ENCODE assay signal across 16 cellular contexts in the genomic region with DNA sequence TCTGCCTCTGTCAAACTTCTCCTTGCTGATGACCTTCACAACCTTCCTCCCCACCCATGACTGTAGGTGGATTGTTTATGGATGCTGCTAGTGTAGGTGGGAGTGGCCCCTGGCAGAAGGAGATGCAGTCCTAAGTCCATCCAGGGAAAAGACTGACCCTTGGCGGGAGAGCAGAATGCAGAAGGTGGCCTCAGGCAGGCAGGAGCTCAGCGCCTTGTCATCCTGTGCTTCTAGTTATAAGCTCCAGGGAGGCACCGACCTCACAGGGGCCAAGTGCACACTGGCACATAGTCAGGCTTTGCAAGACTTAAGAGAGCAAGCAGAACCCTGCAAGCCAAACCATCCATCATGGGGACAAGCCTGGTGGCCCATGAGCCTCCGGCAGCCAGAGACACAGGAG.
A peak's percentile ranks its signal among the peaks of the same experiment; 100 is the strongest.
DNase-seq lines count a peak whose midpoint lies in the region; ATAC-seq and TF ChIP-seq lines count a peak whose summit lies in the region.
"Had no signal": no experiment of that assay in that cellular context is flagged by ENCODE, and none has a peak within 500 bp of the region (broad histone marks: within the 10 kb centered on the region; RNA-seq: fewer than 3 reads in every experiment).

No MANE protein-coding gene starts in this region.

- peaks cover 0 to 9% (median 4%) of the 10 kb centered on the region in 3 donors for H3K27me3 Mint-ChIP-seq in CD14-positive monocyte (ENCODE audit: low read depth in 3 of 3)

- DNase-seq in CD14-positive monocyte (ENCODE audit: low spot score) (peak; percentile 20), WERI-Rb-1 (peak; percentile 15), mesenteric fat pad (ENCODE audit: low spot score) (peak; percentile 65), spleen (peak; percentile 41)
- no peak for DNase-seq in stimulated activated CD4-positive, alpha-beta T cell treated with anti-CD3 and anti-CD28 coated beads, Interleukin-2, amount 100 ng/mL, for 48 hours
- no peak for DNase-seq in central memory CD4-positive, alpha-beta T cell
- DNase-seq: ACHN; BE2C; C1 segment of cervical spinal cord; Caco-2; CD4-positive, alpha-beta T cell; HCEC 1CT had no signal

- no peaks in the 10 kb centered on the region for H3K9me3 ChIP-seq in WERI-Rb-1 (ENCODE audit: severe bottlenecking)
- H3K9me3 ChIP-seq in spleen, result no peaks in the 10 kb centered on the region
- H3K9me3 ChIP-seq: BE2C, Caco-2 had no signal

- intact Hi-C loops in CD14-positive monocyte (cut with micrococcal nuclease) (no loop called here), spleen (cut with DNase I; ENCODE audit: low total_unique reads) (no loop called here)

- no peak for TF ChIP-seq CTCF in CD14-positive monocyte (IDR thresholded peaks at IDR 0.05)
- no peak for TF ChIP-seq CTCF in WERI-Rb-1 (IDR thresholded peaks at IDR 0.05; ENCODE audit: low read depth, low read length)
- no peak for TF ChIP-seq CTCF in spleen (IDR thresholded peaks at IDR 0.05 in 8 of 11, conservative IDR thresholded peaks at IDR 0.05 in 3 of 11)

- no peaks in the 10 kb centered on the region for H3K4me1 ChIP-seq in spleen
- H3K4me1 ChIP-seq: BE2C, Caco-2 had no signal

- no peaks in the 10 kb centered on the region for H3K9me3 Mint-ChIP-seq in CD14-positive monocyte
- H3K9me3 Mint-ChIP-seq: CD4-positive, alpha-beta T cell; GM23338; IgD-negative memory B cell had no signal

- no peak overlapping the region for H3K27ac Mint-ChIP-seq in CD14-positive monocyte
- H3K27ac Mint-ChIP-seq: CD4-positive, alpha-beta T cell; GM23338; IgD-negative memory B cell had no signal

- no peaks in the 10 kb centered on the region for H3K36me3 Mint-ChIP-seq in CD14-positive monocyte
- H3K36me3 Mint-ChIP-seq: IgD-negative memory B cell had no signal

- no peaks in the 10 kb centered on the region for H3K4me1 Mint-ChIP-seq in CD14-positive monocyte
- H3K4me1 Mint-ChIP-seq: IgD-negative memory B cell had no signal

- H3K4me3 ChIP-seq in WERI-Rb-1 (ENCODE audit: low read depth, low read length), result no peak overlapping the region
- H3K4me3 ChIP-seq in spleen, result no peak overlapping the region
- H3K4me3 ChIP-seq: GM23338 had no signal

- no peak for ATAC-seq in GM18511 (IDR thresholded peaks at IDR 0.05; ENCODE audit: unreplicated experiment)
- ATAC-seq: GM23338, HepG2 had no signal

- no peak overlapping the region for H3K27ac ChIP-seq in WERI-Rb-1
- no peak overlapping the region for H3K27ac ChIP-seq in spleen

- TF ChIP-seq POLR2A in spleen (IDR thresholded peaks at IDR 0.05), result no peak

- H3K27me3 ChIP-seq in WERI-Rb-1 (ENCODE audit: insufficient read depth, low read depth, severe bottlenecking) (no peaks in the 10 kb centered on the region), spleen (replicated peaks in 1 of 7) (peaks cover 0 to 31% (median 0%) of the 10 kb centered on the region in 7 donors)
- H3K27me3 ChIP-seq: BE2C had no signal

- H3K36me3 ChIP-seq in WERI-Rb-1 (no peaks in the 10 kb centered on the region), spleen (no peaks in the 10 kb centered on the region)
- H3K36me3 ChIP-seq: BE2C had no signal

- H3K4me3 Mint-ChIP-seq in CD14-positive monocyte, result no peak overlapping the region
- H3K4me3 Mint-ChIP-seq: CD4-positive, alpha-beta T cell; GM23338; IgD-negative memory B cell had no signal

- WGBS in spleen, 5 donors, result 83 to 93% (median 88%) methylated on average over 4 of the region's 4 CpGs

Comparison
In these comparisons a context has a peak if more than half of its experiments do, and no peak if none do; other contexts are left out.
1. DNase-seq: peak in CD14-positive monocyte (single experiment), WERI-Rb-1 (single experiment), mesenteric fat pad (single experiment) and spleen (single experiment); none in stimulated activated CD4-positive, alpha-beta T cell treated with anti-CD3 and anti-CD28 coated beads, Interleukin-2, amount 100 ng/mL, for 48 hours (0 of 2) and central memory CD4-positive, alpha-beta T cell (single experiment).